In genomic region chr18:29962579-29962978, GRCh38 we compare ENCODE assay signal across 23 cellular contexts.
"Had no signal": no experiment of that assay in that cellular context is flagged by ENCODE, and none has a peak within 500 bp of the region (broad histone marks: within the 10 kb centered on the region; RNA-seq: fewer than 3 reads in every experiment).

No MANE protein-coding gene starts in this region.

- H3K27me3 ChIP-seq: cardiac muscle cell, heart right ventricle, sigmoid colon, transverse colon, uterus had no signal

- H3K4me1 ChIP-seq: heart right ventricle, lower lobe of right lung, sigmoid colon, transverse colon, uterus had no signal

- H3K4me2 ChIP-seq: smooth muscle cell had no signal

- H3K36me3 ChIP-seq: cardiac muscle cell, heart right ventricle, lower lobe of right lung, sigmoid colon, transverse colon, uterus had no signal

- DNase-seq: activated B cell treated with CpG ODN at 0.5 μM for 24 hours; activated CD4-positive, alpha-beta T cell treated with anti-CD3 and anti-CD28 coated beads for 36 hours; activated CD4-positive, alpha-beta T cell treated with anti-CD3 and anti-CD28 coated beads, Interleukin-2, amount 50 U/mL, for 48 hours; activated CD8-positive, alpha-beta memory T cell treated with anti-CD3 and anti-CD28 coated beads, Interleukin-2, amount 50 U/mL, for 48 hours; activated naive CD4-positive, alpha-beta T cell treated with Interleukin-2 at 50 U/mL for 16 hours; activated naive CD8-positive, alpha-beta T cell treated with anti-CD3 and anti-CD28 coated beads for 36 hours; activated T-cell treated with anti-CD3 and anti-CD28 coated beads, Interleukin-2, amount 50 U/mL, for 48 hours; amniotic stem cell; cortex of kidney; endodermal cell; heart right ventricle; kidney; lower lobe of right lung; naive thymus-derived CD4-positive, alpha-beta T cell; occipital lobe; sigmoid colon; stimulated activated CD4-positive, alpha-beta T cell treated with anti-CD3 and anti-CD28 coated beads, Interleukin-15, amount 100 ng/mL, for 24 hours; stimulated activated naive B cell treated with anti-CD40 and anti-IgM and Interleukin-4, amounts not matched to agents 10 μg/mL and 1 μg/mL and 100 μg/mL, for 72 hours; transverse colon; uterus had no signal

- ATAC-seq: activated CD4-positive, alpha-beta T cell treated with anti-CD3 and anti-CD28 coated beads for 36 hours; heart right ventricle; lower lobe of right lung; naive thymus-derived CD4-positive, alpha-beta T cell; stimulated activated naive B cell treated with anti-CD40 and anti-IgM and Interleukin-4, amounts not matched to agents 10 μg/mL and 1 μg/mL and 100 μg/mL, for 72 hours had no signal

- H3K27ac ChIP-seq: cardiac muscle cell, epithelial cell of prostate, heart right ventricle, lower lobe of right lung, sigmoid colon, transverse colon, uterus had no signal

- H3K9me3 ChIP-seq: heart right ventricle, lower lobe of right lung, sigmoid colon, transverse colon, uterus had no signal

- H3K4me3 ChIP-seq: cardiac muscle cell, heart right ventricle, lower lobe of right lung, sigmoid colon, smooth muscle cell, transverse colon, uterus had no signal
